In the genomic region with DNA sequence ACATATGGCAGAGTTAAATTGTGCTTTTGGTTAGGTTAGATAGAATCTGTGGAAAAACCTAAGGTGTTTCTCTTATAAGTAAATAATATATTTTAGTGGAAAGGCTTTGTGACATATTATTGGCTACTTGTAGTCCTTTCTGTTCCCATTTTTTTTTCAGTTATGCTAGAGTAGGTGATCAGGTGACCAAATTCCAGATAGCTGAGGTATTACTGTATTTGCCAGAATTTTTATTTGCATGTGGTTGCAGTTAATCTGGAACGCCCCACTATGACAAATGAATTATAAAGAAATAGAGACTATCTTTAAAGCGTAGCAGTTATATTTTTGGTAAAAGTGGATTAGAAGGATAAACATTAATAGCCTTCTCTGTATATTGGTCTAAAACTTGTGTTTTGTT, we compare ENCODE assay signal across 10 cellular contexts. TPM values are rescaled to one million over a fixed set of nuclear protein-coding genes. Genes with fewer than 3 reads are reported as not detected.
DNase-seq lines count a peak whose midpoint lies in the region; TF ChIP-seq lines count a peak whose summit lies in the region.
"Had no signal": no experiment of that assay in that cellular context is flagged by ENCODE, and none has a peak within 500 bp of the region (broad histone marks: within the 10 kb centered on the region; RNA-seq: fewer than 3 reads in every experiment).

No MANE protein-coding gene starts in this region.

- no peak overlapping the region for H3K4me3 ChIP-seq in astrocyte of the spinal cord (ENCODE audit: low read depth, low read length)
- H3K4me3 ChIP-seq in thyroid gland (replicated peaks in 1 of 3): no peak overlapping the region
- H3K4me3 ChIP-seq in HAP-1: no peak overlapping the region
- H3K4me3 ChIP-seq: Peyer's patch had no signal

- H3K27ac ChIP-seq in thyroid gland: peak overlapping the region in 2 of 3 donors; percentile 10 to 11
- H3K27ac ChIP-seq: Peyer's patch had no signal

- intact Hi-C loops in thyroid gland (cut with DNase I): no loop called here

- H3K27me3 ChIP-seq in thyroid gland (no peaks in the 10 kb centered on the region), HAP-1 (ENCODE audit: low read depth) (no peaks in the 10 kb centered on the region)
- H3K27me3 ChIP-seq: Peyer's patch had no signal

- peaks cover 2% of the 10 kb centered on the region for H3K27me3 Mint-ChIP-seq in HFFc6 (ENCODE audit: insufficient read depth)

- H3K36me3 Mint-ChIP-seq in HFFc6 (ENCODE audit: low read depth): peaks cover 49% of the 10 kb centered on the region

- H3K9me3 Mint-ChIP-seq in HFFc6: peaks cover 4% of the 10 kb centered on the region

- TF ChIP-seq CTCF in HFFc6 (IDR thresholded peaks at IDR 0.05) (no peak), astrocyte of the spinal cord (IDR thresholded peaks at IDR 0.05; ENCODE audit: low read depth, low read length) (no peak), thyroid gland (IDR thresholded peaks at IDR 0.05) (no peak)

- DNase-seq in HFFc6: peak; percentile 44
- DNase-seq in astrocyte of the spinal cord (ENCODE audit: low read depth, low spot score): peak; percentile 70
- peak; percentile 66 for DNase-seq in glomerular visceral epithelial cell (ENCODE audit: extremely low spot score)
- DNase-seq in thyroid gland: no peak
- no peak for DNase-seq in SHP77 (lab: John Stamatoyannopoulos, UW)
- DNase-seq in HAP-1 (ENCODE audit: low spot score in 2 of 2): no peak
- DNase-seq in stimulated activated CD4-positive, alpha-beta T cell treated with anti-CD3 and anti-CD28 coated beads, Interleukin-2, amount 100 ng/mL, for 48 hours: no peak
- DNase-seq: NCI-H446; Peyer's patch; stimulated activated naive CD8-positive, alpha-beta T cell treated with anti-CD3 and anti-CD28 coated beads, Interleukin-15, Interleukin-2, amounts not matched to agents 100 U/mL and 50 U/mL, for 24 hours had no signal

- H3K4me1 Mint-ChIP-seq in HFFc6 (ENCODE audit: low read depth): peaks cover 37% of the 10 kb centered on the region

- WGBS in thyroid gland, 2 donors: 82 to 93% methylated on average over 2 of the region's 2 CpGs

- in situ Hi-C loops in astrocyte of the spinal cord (cut with HindIII; ENCODE audit: low sequenced_read_pairs) (no loop called here), HAP-1 (cut with MboI; ENCODE audit: low sequenced_read_pairs) (no loop called here)

- no peak overlapping the region for H3K4me3 Mint-ChIP-seq in HFFc6

- H3K27ac Mint-ChIP-seq in HFFc6: peak overlapping the region; percentile 62

- TF ChIP-seq POLR2A in thyroid gland (IDR thresholded peaks at IDR 0.05): no peak

- H3K36me3 ChIP-seq in thyroid gland (no peaks in the 10 kb centered on the region), HAP-1 (replicated peaks) (peaks cover 15% of the 10 kb centered on the region)

- H3K4me1 ChIP-seq in thyroid gland (peaks cover 9 to 18% of the 10 kb centered on the region in 2 donors), HAP-1 (peaks cover 4% of the 10 kb centered on the region)
- H3K4me1 ChIP-seq: Peyer's patch had no signal

- H3K9me3 ChIP-seq in thyroid gland: no peaks in the 10 kb centered on the region
- no peaks in the 10 kb centered on the region for H3K9me3 ChIP-seq in HAP-1

RNA-seq across cellular contexts. Expression of a gene that starts 52.0 kb away (rescaled TPM):
- 100 to 1,000 TPM in 1 of 6 experiments, 10 to 100 TPM in 5; 75.4 to 101 (median 82.2) TPM for total RNA-seq in HFFc6 (2021; fragmentation: NEBNext Ultra II Directional; extraction: Animal tissue kit (Norgen Biotek cat#: 25700))
- 100 to 1,000 TPM; 189 to 365 (median 229) TPM for total RNA-seq in thyroid gland

Comparison
In these comparisons a context has a peak if more than half of its experiments do, and no peak if none do; other contexts are left out.
1. DNase-seq: peak in HFFc6 (single experiment), astrocyte of the spinal cord (single experiment) and glomerular visceral epithelial cell (single experiment); none in thyroid gland (0 of 2), SHP77 (0 of 2), HAP-1 (0 of 2) and stimulated activated CD4-positive, alpha-beta T cell treated with anti-CD3 and anti-CD28 coated beads, Interleukin-2, amount 100 ng/mL, for 48 hours (0 of 2).